ENCODE assay signal across 8 cellular contexts in genomic region chr15:74995182-74995778, GRCh38. TPM values are rescaled to one million over a fixed set of nuclear protein-coding genes. Genes with fewer than 3 reads are reported as not detected.
A peak's percentile ranks its signal among the peaks of the same experiment; 100 is the strongest.
DNase-seq lines count a peak whose midpoint lies in the region; ATAC-seq, FAIRE-seq and TF ChIP-seq lines count a peak whose summit lies in the region.

TSS of gene SCAMP5 (plus strand) at chr15:74995563. CDS start at chr15:75011840, 16,277 bp downstream.

- H3K27ac ChIP-seq in kidney (ENCODE audit: low read depth in 2 of 2, low read length in 2 of 2): no peak within 1 kb of the TSS

- DNase-seq in GM13977 (ENCODE audit: low spot score) (peak; percentile 98), NCI-H510A (lab: John Stamatoyannopoulos, UW) (peak; percentile 95), choroid plexus epithelial cell (ENCODE audit: low read depth) (peak; percentile 95), kidney (peak; percentile 97)
- DNase-seq in activated CD4-positive, alpha-beta T cell treated with anti-CD3 and anti-CD28 coated beads for 4 hours: peak; percentile 87 to 93
- DNase-seq in stimulated activated CD4-positive, alpha-beta T cell treated with anti-CD3 and anti-CD28 coated beads, Interleukin-12 subunit alpha, Interleukin-12 subunit beta, amount 100 ng/mL, for 4 hours: peak; percentile 89
- DNase-seq in NK-92 treated with Interleukin-12 subunit alpha and Interleukin-12 subunit beta, amount 100 ng/mL, for 24 hours (lab: John Stamatoyannopoulos, UW): no peak

- in situ Hi-C loops in GM13977 (cut with MboI; ENCODE audit: low pct_unique_long_range_greater_than_20kb, low sequenced_read_pairs, unreplicated experiment): no loop called here

- peak; percentile 74 for ATAC-seq in HG03354 (IDR thresholded peaks at IDR 0.05; ENCODE audit: poor library complexity, severe bottlenecking, unreplicated experiment)

- FAIRE-seq in kidney (lab: Jason Lieb, UNC): no peak

- TF ChIP-seq CTCF in GM13977 (IDR thresholded peaks at IDR 0.05; ENCODE audit: extremely low read depth, insufficient read depth, missing control alignments): no peak
- TF ChIP-seq CTCF in choroid plexus epithelial cell (conservative IDR thresholded peaks at IDR 0.05; ENCODE audit: low read depth, low read length): no peak
- no peak for TF ChIP-seq CTCF in kidney (IDR thresholded peaks at IDR 0.05; ENCODE audit: borderline replicate concordance, extremely low read depth, insufficient read depth)

- H3K4me3 ChIP-seq in choroid plexus epithelial cell (ENCODE audit: low read depth, low read length) (peak within 1 kb of the TSS; percentile 74), kidney (ENCODE audit: low read length in 2 of 2) (peak within 1 kb of the TSS; percentile 74 to 75)

- intact Hi-C loops in kidney (cut with DNase I): no loop called here

- H3K9me3 ChIP-seq in kidney (ENCODE audit: control insufficient read depth in 1 of 2, low read length in 2 of 2): no peaks in the 10 kb centered on the region

- peaks cover 0 to 8% of the 10 kb centered on the region in 2 donors for H3K4me1 ChIP-seq in kidney (ENCODE audit: control insufficient read depth in 1 of 2, insufficient read depth in 1 of 2, low read depth in 1 of 2, low read length in 2 of 2)

- H3K9ac ChIP-seq in kidney (ENCODE audit: low read length in 2 of 2): peak within 1 kb of the TSS in 1 of 2 donors; percentile 51

- no peaks in the 10 kb centered on the region for H3K36me3 ChIP-seq in kidney (ENCODE audit: control insufficient read depth in 1 of 2, insufficient read depth in 2 of 2, low read length in 2 of 2)

RNA-seq across cellular contexts. Expression of gene SCAMP5, which starts in this region (rescaled TPM):
- 13.4 TPM for total RNA-seq in kidney
- polyA plus RNA-seq in kidney (ENCODE audit: insufficient read depth, low read depth, low replicate concordance): 29.5 TPM
